ENCODE assay signal across 8 cellular contexts in genomic region chr19:13796301-13797057, GRCh38. TPM values are rescaled to one million over a fixed set of nuclear protein-coding genes. Genes with fewer than 3 reads are reported as not detected.
DNase-seq lines count a peak whose midpoint lies in the region; ATAC-seq and TF ChIP-seq lines count a peak whose summit lies in the region.

No MANE protein-coding gene starts in this region.

- no peaks in the 10 kb centered on the region for H3K9me3 Mint-ChIP-seq in activated T-cell treated with anti-CD3 and anti-CD28 coated beads, Interleukin-2, amount 50 U/mL, for 72 hours
- H3K9me3 Mint-ChIP-seq in naive thymus-derived CD8-positive, alpha-beta T cell = no peaks in the 10 kb centered on the region

- intact Hi-C loops in esophagus squamous epithelium (cut with DNase I) = loop anchor here (5.0 kb wide), 1 partner anchor 41 kb away; no protein-coding TSS in a partner anchor

- POLR2A ChIA-PET in naive thymus-derived CD8-positive, alpha-beta T cell (lab: Charles Lee) = interaction anchor here (1.9 to 5.1 kb wide), 7 partner anchors 9 to 66 kb away, joined by 5 to 39 read pairs (median 15); partner anchors contain the start of gene C19orf53

- TF ChIP-seq CTCF in esophagus squamous epithelium (IDR thresholded peaks at IDR 0.05) = peak in 1 of 6 experiments; percentile 2

- peaks cover 0 to 17% (median 0%) of the 10 kb centered on the region in 3 donors for H3K36me3 ChIP-seq in esophagus squamous epithelium

- peaks cover 18 to 48% (median 25%) of the 10 kb centered on the region in 3 donors for H3K4me1 ChIP-seq in esophagus squamous epithelium

- no peaks in the 10 kb centered on the region for H3K27me3 ChIP-seq in esophagus squamous epithelium

- DNase-seq in activated T-cell treated with anti-CD3 and anti-CD28 coated beads, Interleukin-2, amount 50 U/mL, for 72 hours = peak in 1 of 2 donors; percentile 17
- DNase-seq in activated T-cell treated with anti-CD3 and anti-CD28 coated beads for 4 hours (no peak), SW 1271 (lab: John Stamatoyannopoulos, UW) (peak; percentile 85 to 92), esophagus squamous epithelium (lab: John Stamatoyannopoulos, UW) (no peak), SIG-M5 treated with dmso at 0.1 percent for 504 hours (lab: John Stamatoyannopoulos, UW; ENCODE audit: unreplicated experiment) (no peak)
- DNase-seq in naive thymus-derived CD8-positive, alpha-beta T cell = no peak
- DNase-seq in effector CD4-positive, alpha-beta T cell = no peak

- no peaks in the 10 kb centered on the region for H3K36me3 Mint-ChIP-seq in activated T-cell treated with anti-CD3 and anti-CD28 coated beads, Interleukin-2, amount 50 U/mL, for 72 hours (ENCODE audit: insufficient read depth in 2 of 2)
- peaks cover 0 to 9% (median 0%) of the 10 kb centered on the region in 3 donors for H3K36me3 Mint-ChIP-seq in naive thymus-derived CD8-positive, alpha-beta T cell

- peak overlapping the region; percentile 14 for H3K27ac Mint-ChIP-seq in activated T-cell treated with anti-CD3 and anti-CD28 coated beads, Interleukin-2, amount 50 U/mL, for 72 hours
- H3K27ac Mint-ChIP-seq in naive thymus-derived CD8-positive, alpha-beta T cell = peak overlapping the region; percentile 55 to 95 (median 84)

- no peak for ATAC-seq in activated T-cell treated with anti-CD3 and anti-CD28 coated beads, Interleukin-2, amount 50 U/mL, for 72 hours (replicated peaks in 1 of 2)
- no peak for ATAC-seq in naive thymus-derived CD8-positive, alpha-beta T cell
- no peak for ATAC-seq in GM21390 (IDR thresholded peaks at IDR 0.05; ENCODE audit: unreplicated experiment)

- TF ChIP-seq POLR2A in esophagus squamous epithelium (IDR thresholded peaks at IDR 0.05) = peak in 1 of 4 donors; percentile 15

- H3K27me3 Mint-ChIP-seq in activated T-cell treated with anti-CD3 and anti-CD28 coated beads, Interleukin-2, amount 50 U/mL, for 72 hours (ENCODE audit: low read depth) = no peaks in the 10 kb centered on the region
- no peaks in the 10 kb centered on the region for H3K27me3 Mint-ChIP-seq in naive thymus-derived CD8-positive, alpha-beta T cell

- no peaks in the 10 kb centered on the region for H3K9me3 ChIP-seq in esophagus squamous epithelium

- H3K4me1 Mint-ChIP-seq in activated T-cell treated with anti-CD3 and anti-CD28 coated beads, Interleukin-2, amount 50 U/mL, for 72 hours (ENCODE audit: low read depth) = peaks cover 28% of the 10 kb centered on the region
- H3K4me1 Mint-ChIP-seq in naive thymus-derived CD8-positive, alpha-beta T cell = peaks cover 22 to 31% (median 29%) of the 10 kb centered on the region in 4 donors

- peak overlapping the region; percentile 79 to 91 (median 88) for H3K4me3 ChIP-seq in esophagus squamous epithelium

- H3K4me3 Mint-ChIP-seq in activated T-cell treated with anti-CD3 and anti-CD28 coated beads, Interleukin-2, amount 50 U/mL, for 72 hours = peak overlapping the region; percentile 73 to 93
- peak overlapping the region; percentile 69 to 100 (median 83) for H3K4me3 Mint-ChIP-seq in naive thymus-derived CD8-positive, alpha-beta T cell

- 2 to 9% methylated on average over 8 to 11 of the region's 12 CpGs for WGBS in esophagus squamous epithelium, 2 donors

- H3K27ac ChIP-seq in esophagus squamous epithelium = peak overlapping the region; percentile 95 to 100 (median 99)

RNA-seq across cellular contexts. Expression of gene ZSWIM4, which starts 1.2 kb away (rescaled TPM):
- 10 to 100 TPM; 11.1 to 12.0 TPM for total RNA-seq in activated T-cell treated with anti-CD3 and anti-CD28 coated beads, Interleukin-2, amount 50 U/mL, for 72 hours
- 10 to 100 TPM in 3 of 4 donors, 1 to 10 TPM in 1; 7.2 to 41.4 (median 16.9) TPM for total RNA-seq in esophagus squamous epithelium
- total RNA-seq in naive thymus-derived CD8-positive, alpha-beta T cell = 1 to 10 TPM; 7.8 to 8.1 TPM
- polyA plus RNA-seq in naive thymus-derived CD8-positive, alpha-beta T cell = 1 to 10 TPM in 2 of 3 donors, under 1 TPM in 1; 0.30 to 1.5 (median 1.1) TPM

RNA-seq across cellular contexts. Expression of gene C19orf53, which starts 22.2 kb away (rescaled TPM):
- 10 to 100 TPM; 76.5 to 88.1 TPM for total RNA-seq in activated T-cell treated with anti-CD3 and anti-CD28 coated beads, Interleukin-2, amount 50 U/mL, for 72 hours
- total RNA-seq in esophagus squamous epithelium = 100 to 1,000 TPM; 114 to 129 (median 120) TPM
- total RNA-seq in naive thymus-derived CD8-positive, alpha-beta T cell = 10 to 100 TPM; 74.1 to 80.0 TPM
- polyA plus RNA-seq in naive thymus-derived CD8-positive, alpha-beta T cell = 100 to 1,000 TPM; 248 to 324 (median 278) TPM

RNA-seq across cellular contexts. Expression of gene MRI1, which starts 32.2 kb away (rescaled TPM):
- total RNA-seq in activated T-cell treated with anti-CD3 and anti-CD28 coated beads, Interleukin-2, amount 50 U/mL, for 72 hours = 10 to 100 TPM; 37.6 to 42.2 TPM
- total RNA-seq in esophagus squamous epithelium = 10 to 100 TPM; 32.0 to 50.9 (median 37.2) TPM
- total RNA-seq in naive thymus-derived CD8-positive, alpha-beta T cell = 10 to 100 TPM; 83.3 to 85.1 TPM
- 10 to 100 TPM in 2 of 3 donors, 1 to 10 TPM in 1; 6.4 to 15.5 (median 11.6) TPM for polyA plus RNA-seq in naive thymus-derived CD8-positive, alpha-beta T cell

Comparison
In these comparisons a context has a peak if more than half of its experiments do, and no peak if none do; other contexts are left out.
1. DNase-seq: peak in SW 1271 (2 of 2); none in activated T-cell treated with anti-CD3 and anti-CD28 coated beads for 4 hours (single experiment), esophagus squamous epithelium (single experiment), naive thymus-derived CD8-positive, alpha-beta T cell (0 of 10), effector CD4-positive, alpha-beta T cell (single experiment) and SIG-M5 treated with dmso at 0.1 percent for 504 hours (single experiment).